ENCODE assay signal across 2 cellular contexts in genomic region chr20:57996465-57996864, GRCh38.
TF ChIP-seq lines count a peak whose summit lies in the region.

No MANE protein-coding gene starts in this region.

TF ChIP-seq in SK-N-SH, 30 proteins besides CTCF, POLR2A, EP300 and RAD21 (continued from another document):
- no peak for TF ChIP-seq POLR2AphosphoS5 (IDR thresholded peaks at IDR 0.05; ENCODE audit: low read depth, low read length)
- no peak for TF ChIP-seq CHD2 (IDR thresholded peaks at IDR 0.05; ENCODE audit: low read length, partially characterized antibody)
- TF ChIP-seq MAX (IDR thresholded peaks at IDR 0.05; ENCODE audit: low read depth) = no peak
- TF ChIP-seq FOXM1 (IDR thresholded peaks at IDR 0.05; ENCODE audit: low read depth) = no peak
- no peak for TF ChIP-seq FOXJ3 (CRISPR knock-in tag; IDR thresholded peaks at IDR 0.05)
- no peak for TF ChIP-seq MXI1 (IDR thresholded peaks at IDR 0.05; ENCODE audit: low read depth, low read length)
- no peak for TF ChIP-seq FOSL2 (IDR thresholded peaks at IDR 0.05; ENCODE audit: borderline replicate concordance, low read depth)
- TF ChIP-seq SMC3 (IDR thresholded peaks at IDR 0.05; ENCODE audit: low read depth, low read length) = no peak
- TF ChIP-seq YY1 (IDR thresholded peaks at IDR 0.05; ENCODE audit: low read depth) = no peak
- no peak for TF ChIP-seq TEAD4 (IDR thresholded peaks at IDR 0.05; ENCODE audit: borderline replicate concordance, insufficient read depth)
- no peak for TF ChIP-seq IRF3 (IDR thresholded peaks at IDR 0.05; ENCODE audit: low read depth, low read length)
- TF ChIP-seq GATA2 (CRISPR knock-in tag; IDR thresholded peaks at IDR 0.05) = no peak
- no peak for TF ChIP-seq JUND (IDR thresholded peaks at IDR 0.05)
- TF ChIP-seq RFX5 (IDR thresholded peaks at IDR 0.05; ENCODE audit: low read length) = no peak
- no peak for TF ChIP-seq EZH2phosphoT487 (IDR thresholded peaks at IDR 0.05; ENCODE audit: borderline replicate concordance, low read depth)
TF ChIP-seq in SK-N-SH: peak in this region for 0.

TF ChIP-seq in SK-N-SH treated with all-trans-retinoic acid at 6 μM for 48 hours, 23 proteins besides CTCF, POLR2A, EP300 and RAD21 (continued from another document):
- TF ChIP-seq TSHZ2 (CRISPR knock-in tag; IDR thresholded peaks at IDR 0.05) (no peak), POU6F1 (CRISPR knock-in tag; IDR thresholded peaks at IDR 0.05; ENCODE audit: borderline replicate concordance, low read depth) (no peak), SNAI2 (CRISPR knock-in tag; IDR thresholded peaks at IDR 0.05) (no peak), ZNF565 (CRISPR knock-in tag; conservative IDR thresholded peaks at IDR 0.05; ENCODE audit: low read depth) (no peak), PATZ1 (CRISPR knock-in tag; IDR thresholded peaks at IDR 0.05; ENCODE audit: borderline replicate concordance) (no peak), CSRNP3 (CRISPR knock-in tag; IDR thresholded peaks at IDR 0.05) (no peak), ESRRG (CRISPR knock-in tag; IDR thresholded peaks at IDR 0.05) (no peak), GLIS3 (CRISPR knock-in tag; IDR thresholded peaks at IDR 0.05) (no peak), ZNF70 (CRISPR knock-in tag; IDR thresholded peaks at IDR 0.05) (no peak)
TF ChIP-seq in SK-N-SH treated with all-trans-retinoic acid at 6 μM for 48 hours: peak in this region for 0.
